ENCODE assay signal across 20 cellular contexts in the genomic region with DNA sequence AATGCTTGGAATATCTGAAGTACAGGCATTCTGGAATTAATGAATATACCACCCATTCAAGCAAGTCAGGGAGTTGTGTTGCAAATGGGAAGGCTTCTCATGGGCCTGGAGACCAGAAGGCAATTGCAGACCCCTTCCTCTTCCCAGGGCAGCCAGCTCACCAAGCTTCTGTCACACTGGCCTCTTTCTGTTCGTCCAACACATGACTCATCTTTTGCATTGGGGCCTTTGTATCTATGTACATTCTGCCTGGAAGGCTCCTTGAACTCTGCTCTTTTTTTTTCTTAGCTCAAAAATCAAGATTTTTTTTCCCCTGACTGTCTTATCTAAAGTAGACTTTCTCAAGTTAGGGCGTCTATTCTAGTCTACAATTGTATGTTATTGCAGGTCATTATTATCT.
DNase-seq lines count a peak whose midpoint lies in the region; ATAC-seq and TF ChIP-seq lines count a peak whose summit lies in the region.
"Had no signal": no experiment of that assay in that cellular context is flagged by ENCODE, and none has a peak within 500 bp of the region (broad histone marks: within the 10 kb centered on the region; RNA-seq: fewer than 3 reads in every experiment).

No MANE protein-coding gene starts in this region.

- H3K9me3 ChIP-seq in GM23248 (ENCODE audit: low read depth), result no peaks in the 10 kb centered on the region
- H3K9me3 ChIP-seq: ovary, testis had no signal

- H3K4me3 ChIP-seq in GM23248 (no peak overlapping the region), epithelial cell of esophagus (ENCODE audit: low read length) (no peak overlapping the region), mesendoderm (ENCODE audit: low read length) (no peak overlapping the region)
- H3K4me3 ChIP-seq: cardiac muscle cell, ovary, testis had no signal

- no peak overlapping the region for H4K5ac ChIP-seq in mesendoderm (ENCODE audit: low read length)

- no peak overlapping the region for H2BK120ac ChIP-seq in mesendoderm (ENCODE audit: low read depth, low read length)

- H3K36me3 ChIP-seq in GM23248 (ENCODE audit: low read depth) (no peaks in the 10 kb centered on the region), mesendoderm (ENCODE audit: control insufficient read depth, insufficient read depth, low read length) (no peaks in the 10 kb centered on the region)
- H3K36me3 ChIP-seq: cardiac muscle cell, ovary had no signal

- H3K36me3 Mint-ChIP-seq in nephron progenitor cell (ENCODE audit: low read depth), result no peaks in the 10 kb centered on the region

- no peaks in the 10 kb centered on the region for H3K79me1 ChIP-seq in mesendoderm (ENCODE audit: low read length)

- no peak for ATAC-seq in HG03432 (IDR thresholded peaks at IDR 0.05; ENCODE audit: unreplicated experiment)
- ATAC-seq: Panc1 had no signal

- WGBS in GM23248 (ENCODE audit: low coverage in 1 of 2, low lambda C conversion rate in 2 of 2, missing lambda C conversion rate in 2 of 2), 2 experiments, result 38 to 48% methylated on average over 2 of the region's 2 CpGs
- no CpG with 5 or more reads among the region's 2 CpGs for WGBS in mesendoderm (ENCODE audit: extremely low coverage, insufficient coverage, low lambda C conversion rate)

- H2BK15ac ChIP-seq in mesendoderm (replicated peaks; ENCODE audit: low read depth), result no peak overlapping the region

- no peak for TF ChIP-seq CTCF in epithelial cell of esophagus (IDR thresholded peaks at IDR 0.05; ENCODE audit: insufficient read depth, low read depth, low read length, missing control alignments)
- no peak for TF ChIP-seq CTCF in nephron progenitor cell (IDR thresholded peaks at IDR 0.05)
- no peak for TF ChIP-seq CTCF in GM10266 (IDR thresholded peaks at IDR 0.05; ENCODE audit: control insufficient read depth, insufficient read depth, low read depth, missing control alignments)

- no peak overlapping the region for H4K8ac ChIP-seq in mesendoderm (ENCODE audit: low read depth, low read length)

- DNase-seq in GM23248, result peak; percentile 42
- peak; percentile 78 for DNase-seq in OCI-M1 (lab: John Stamatoyannopoulos, UW)
- peak; percentile 24 for DNase-seq in epithelial cell of esophagus (ENCODE audit: low read depth)
- no peak for DNase-seq in nephron progenitor cell
- no peak for DNase-seq in mesendoderm
- no peak for DNase-seq in GM10266 (ENCODE audit: extremely low spot score)
- DNase-seq: activated CD4-positive, alpha-beta memory T cell treated with anti-CD3 and anti-CD28 coated beads, Interleukin-2, amount 10 ng/mL, durations not matched to agents 7 days and 5 days; activated T-cell treated with anti-CD3 and anti-CD28 coated beads, Interleukin-2, amount 50 U/mL, for 24 hours; Calu3; effector CD4-positive, alpha-beta T cell; NCI-H1105 treated with DMSO at 0.1 percent for 48 hours; NCI-H2171; ovary; stimulated activated CD4-positive, alpha-beta T cell treated with anti-CD3 and anti-CD28 coated beads, Interleukin-4, amount 100 ng/mL, for 4 hours; stimulated activated CD8-positive, alpha-beta memory T cell treated with anti-CD3 and anti-CD28 coated beads, Interleukin-4, amount 100 ng/mL, for 48 hours; testis had no signal

- no peak overlapping the region for H3K4me2 ChIP-seq in GM23248 (ENCODE audit: unreplicated experiment)
- no peak overlapping the region for H3K4me2 ChIP-seq in mesendoderm (ENCODE audit: low read length)

- no peak overlapping the region for H3K18ac ChIP-seq in mesendoderm (ENCODE audit: low read length)

- H3K9ac ChIP-seq in GM23248, result no peak overlapping the region
- H3K9ac ChIP-seq in mesendoderm (ENCODE audit: low read length), result no peak overlapping the region

- H2AFZ ChIP-seq in GM23248, result no peak overlapping the region

- no peaks in the 10 kb centered on the region for H3K4me1 ChIP-seq in GM23248 (ENCODE audit: insufficient read depth)
- H3K4me1 ChIP-seq in mesendoderm (ENCODE audit: control insufficient read depth, low read depth, low read length), result no peaks in the 10 kb centered on the region

- in situ Hi-C loops in GM23248 (cut with MboI), result no loop called here

- H3K9me3 Mint-ChIP-seq in nephron progenitor cell, result no peaks in the 10 kb centered on the region
- H3K9me3 Mint-ChIP-seq: activated CD4-positive, alpha-beta memory T cell treated with anti-CD3 and anti-CD28 coated beads, Interleukin-2, amount 10 ng/mL, durations not matched to agents 7 days and 5 days; activated T-cell treated with anti-CD3 and anti-CD28 coated beads, Interleukin-2, amount 50 U/mL, for 24 hours had no signal

- H3K27me3 ChIP-seq in GM23248 (replicated peaks; ENCODE audit: insufficient read depth), result no peaks in the 10 kb centered on the region; the same call in 1 of the 2 replicates
- no peaks in the 10 kb centered on the region for H3K27me3 ChIP-seq in mesendoderm (ENCODE audit: insufficient read depth, low read length, poor library complexity)
- H3K27me3 ChIP-seq: cardiac muscle cell, ovary, testis had no signal

- H4K20me1 ChIP-seq in GM23248 (ENCODE audit: insufficient read depth), result no peaks in the 10 kb centered on the region

- no peaks in the 10 kb centered on the region for H3F3A ChIP-seq in GM23248 (ENCODE audit: insufficient read depth)

- no peak overlapping the region for H3K56ac ChIP-seq in mesendoderm (ENCODE audit: low read length)

- H3K79me2 ChIP-seq in GM23248 (ENCODE audit: insufficient read depth), result no peaks in the 10 kb centered on the region
- H3K79me2 ChIP-seq in mesendoderm (ENCODE audit: control insufficient read depth, insufficient read depth, low read length), result no peaks in the 10 kb centered on the region

- peak overlapping the region; percentile 6 for H3K27ac Mint-ChIP-seq in nephron progenitor cell
- H3K27ac Mint-ChIP-seq: activated CD4-positive, alpha-beta memory T cell treated with anti-CD3 and anti-CD28 coated beads, Interleukin-2, amount 10 ng/mL, durations not matched to agents 7 days and 5 days; activated T-cell treated with anti-CD3 and anti-CD28 coated beads, Interleukin-2, amount 50 U/mL, for 24 hours; B cell had no signal

- no peak overlapping the region for H2BK5ac ChIP-seq in mesendoderm (ENCODE audit: low read length)

- no peak overlapping the region for H2AK5ac ChIP-seq in mesendoderm (ENCODE audit: low read length)

- peaks cover 3% of the 10 kb centered on the region for H3K27me3 Mint-ChIP-seq in nephron progenitor cell (ENCODE audit: low read depth, poor library complexity)
- H3K27me3 Mint-ChIP-seq: activated CD4-positive, alpha-beta memory T cell treated with anti-CD3 and anti-CD28 coated beads, Interleukin-2, amount 10 ng/mL, durations not matched to agents 7 days and 5 days had no signal

- H3K27ac ChIP-seq in GM23248, result no peak overlapping the region
- H3K27ac ChIP-seq in mesendoderm (ENCODE audit: low read depth, low read length), result no peak overlapping the region
- H3K27ac ChIP-seq: cardiac muscle cell had no signal

- peaks cover 39% of the 10 kb centered on the region for H3K4me1 Mint-ChIP-seq in nephron progenitor cell

- no peak overlapping the region for H3K4ac ChIP-seq in mesendoderm (ENCODE audit: low read depth, low read length)

- no peak overlapping the region for H3K4me3 Mint-ChIP-seq in nephron progenitor cell
- H3K4me3 Mint-ChIP-seq: activated CD4-positive, alpha-beta memory T cell treated with anti-CD3 and anti-CD28 coated beads, Interleukin-2, amount 10 ng/mL, durations not matched to agents 7 days and 5 days; activated T-cell treated with anti-CD3 and anti-CD28 coated beads, Interleukin-2, amount 50 U/mL, for 24 hours; B cell had no signal

- H3K23ac ChIP-seq in mesendoderm (ENCODE audit: low read length), result no peak overlapping the region

- H3K9me2 ChIP-seq in GM23248 (ENCODE audit: insufficient read depth), result no peaks in the 10 kb centered on the region

Comparison
In these comparisons a context has a peak if more than half of its experiments do, and no peak if none do; other contexts are left out.
1. DNase-seq: peak in GM23248 (single experiment), OCI-M1 (single experiment) and epithelial cell of esophagus (single experiment); none in nephron progenitor cell (single experiment), mesendoderm (single experiment) and GM10266 (single experiment).